In the genomic region with DNA sequence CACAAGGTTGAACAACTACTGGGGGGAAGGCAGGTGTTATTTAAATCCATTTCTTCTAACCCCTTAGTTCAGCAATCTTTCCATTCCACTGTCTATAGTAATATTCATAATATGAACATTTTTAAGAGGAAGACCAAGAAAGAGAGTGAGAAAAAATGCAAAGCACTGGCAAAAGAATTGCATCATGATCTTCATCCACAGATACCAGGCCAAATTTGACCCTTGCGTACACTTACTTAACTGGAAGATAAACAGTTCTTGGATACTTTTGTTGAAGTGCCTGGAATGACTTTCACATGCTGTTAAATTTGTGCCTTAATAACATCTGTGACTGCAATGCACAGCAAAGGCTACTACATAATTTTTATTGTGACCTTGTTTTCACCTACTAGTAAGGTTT, we compare ENCODE assay signal across 17 cellular contexts. TPM values are rescaled to one million over a fixed set of nuclear protein-coding genes. Genes with fewer than 3 reads are reported as not detected.
DNase-seq lines count a peak whose midpoint lies in the region; ATAC-seq and TF ChIP-seq lines count a peak whose summit lies in the region.
"Had no signal": no experiment of that assay in that cellular context is flagged by ENCODE, and none has a peak within 500 bp of the region (broad histone marks: within the 10 kb centered on the region; RNA-seq: fewer than 3 reads in every experiment).

No MANE protein-coding gene starts in this region.

- peaks cover 42% of the 10 kb centered on the region for H3K4me1 Mint-ChIP-seq in MCF 10A (ENCODE audit: insufficient read depth, unreplicated experiment)
- H3K4me1 Mint-ChIP-seq in activated T-helper 2 cell treated with anti-CD3 and anti-CD28 coated beads, Interferon-gamma antibody, Interleukin-2, Interleukin-4, amounts not matched to agents 10 μg/mL and 5 μg/mL and 100 μg/mL, durations not matched to agents 14 hours and 24 hours and 36 hours (ENCODE audit: low read depth): peaks cover 30% of the 10 kb centered on the region

- no peak for TF ChIP-seq CTCF in MCF 10A (IDR thresholded peaks at IDR 0.05; ENCODE audit: unreplicated experiment)
- TF ChIP-seq CTCF in breast epithelium (IDR thresholded peaks at IDR 0.05): no peak
- no peak for TF ChIP-seq CTCF in upper lobe of right lung (IDR thresholded peaks at IDR 0.05)

- TF ChIP-seq POLR2A in breast epithelium (IDR thresholded peaks at IDR 0.05) (no peak), erythroblast (IDR thresholded peaks at IDR 0.05; ENCODE audit: low read length) (no peak)

- H3K4me3 ChIP-seq in breast epithelium: no peak overlapping the region
- no peak overlapping the region for H3K4me3 ChIP-seq in upper lobe of right lung

- DNase-seq in MCF 10A (ENCODE audit: unreplicated experiment): no peak
- no peak for DNase-seq in breast epithelium (ENCODE audit: low spot score in 2 of 2)
- DNase-seq in activated T-helper 2 cell treated with anti-CD3 and anti-CD28 coated beads, Interferon-gamma antibody, Interleukin-2, Interleukin-4, amounts not matched to agents 10 μg/mL and 5 μg/mL and 100 μg/mL, durations not matched to agents 14 hours and 24 hours and 36 hours (ENCODE audit: low spot score): no peak
- DNase-seq in left lobe of liver (ENCODE audit: low spot score): no peak
- DNase-seq in upper lobe of right lung: no peak
- DNase-seq in NCI-H1092 (lab: John Stamatoyannopoulos, UW): no peak
- no peak for DNase-seq in SW480 (ENCODE audit: low spot score)
- DNase-seq in erythroblast (lab: John Stamatoyannopoulos, UW): no peak
- DNase-seq: activated CD4-positive, alpha-beta T cell treated with anti-CD3 and anti-CD28 coated beads for 4 hours; adrenal gland; AML-193; dermis blood vessel endothelial cell; foreskin melanocyte; NCI-H2107; NK-92 treated with Interleukin-12 subunit alpha and Interleukin-12 subunit beta, amount 100 ng/mL, for 24 hours; stimulated activated CD8-positive, alpha-beta memory T cell treated with anti-CD3 and anti-CD28 coated beads, Interleukin-4, amount 100 ng/mL, for 48 hours had no signal

- no TSS peak for BruUV-seq in MCF 10A (replicated peaks; lab: Mats Ljungman, UMichigan)

- peak; percentile 8 for ATAC-seq in left lobe of liver
- peak; percentile 17 for ATAC-seq in upper lobe of right lung

- H3K36me3 ChIP-seq in breast epithelium (no peaks in the 10 kb centered on the region), upper lobe of right lung (peaks cover 9% of the 10 kb centered on the region)

- H3K9me3 ChIP-seq in breast epithelium (no peaks in the 10 kb centered on the region), upper lobe of right lung (no peaks in the 10 kb centered on the region)
- H3K9me3 ChIP-seq: adrenal gland had no signal

- H3K27ac Mint-ChIP-seq in MCF 10A (ENCODE audit: low read depth, unreplicated experiment): no peak overlapping the region
- H3K27ac Mint-ChIP-seq in activated T-helper 2 cell treated with anti-CD3 and anti-CD28 coated beads, Interferon-gamma antibody, Interleukin-2, Interleukin-4, amounts not matched to agents 10 μg/mL and 5 μg/mL and 100 μg/mL, durations not matched to agents 14 hours and 24 hours and 36 hours: no peak overlapping the region

- POLR2A ChIA-PET in MCF 10A (lab: Yijun Ruan, JAX): interaction anchor here (0.6 to 5.9 kb wide), 6 partner anchors 8 to 45 kb away, joined by 3 to 98 read pairs (median 8); a partner anchor contains a TSS

- H3K36me3 Mint-ChIP-seq in MCF 10A (ENCODE audit: insufficient read depth, unreplicated experiment): peaks cover 35% of the 10 kb centered on the region
- peaks cover 37% of the 10 kb centered on the region for H3K36me3 Mint-ChIP-seq in activated T-helper 2 cell treated with anti-CD3 and anti-CD28 coated beads, Interferon-gamma antibody, Interleukin-2, Interleukin-4, amounts not matched to agents 10 μg/mL and 5 μg/mL and 100 μg/mL, durations not matched to agents 14 hours and 24 hours and 36 hours (ENCODE audit: low read depth)

- H3K9me3 Mint-ChIP-seq in MCF 10A (ENCODE audit: unreplicated experiment): no peaks in the 10 kb centered on the region
- H3K9me3 Mint-ChIP-seq in activated T-helper 2 cell treated with anti-CD3 and anti-CD28 coated beads, Interferon-gamma antibody, Interleukin-2, Interleukin-4, amounts not matched to agents 10 μg/mL and 5 μg/mL and 100 μg/mL, durations not matched to agents 14 hours and 24 hours and 36 hours: no peaks in the 10 kb centered on the region

- CTCF ChIA-PET in MCF 10A (lab: Yijun Ruan, JAX): interaction anchor here (0.8 to 3.9 kb wide), 3 partner anchors 45 to 61 kb away, joined by 3 to 39 read pairs (median 3); a partner anchor contains a TSS

- peak overlapping the region; percentile 16 for H3K4me3 Mint-ChIP-seq in MCF 10A (ENCODE audit: unreplicated experiment)
- H3K4me3 Mint-ChIP-seq in activated T-helper 2 cell treated with anti-CD3 and anti-CD28 coated beads, Interferon-gamma antibody, Interleukin-2, Interleukin-4, amounts not matched to agents 10 μg/mL and 5 μg/mL and 100 μg/mL, durations not matched to agents 14 hours and 24 hours and 36 hours (ENCODE audit: low read depth): peak overlapping the region; percentile 33

- H3K4me1 ChIP-seq in breast epithelium (peaks cover 0 to 5% of the 10 kb centered on the region in 2 donors), upper lobe of right lung (peaks cover 31% of the 10 kb centered on the region)

- intact Hi-C loops in MCF 10A (cut with micrococcal nuclease): loop anchor here (5.0 kb wide), 1 partner anchor 59 kb away; no protein-coding TSS in a partner anchor
- intact Hi-C loops in breast epithelium (cut with DNase I; ENCODE audit: low total_unique reads): loop anchor here (10.0 kb wide), 1 partner anchor 1786 kb away; no protein-coding TSS in a partner anchor
- intact Hi-C loops in activated T-helper 2 cell treated with anti-CD3 and anti-CD28 coated beads, Interferon-gamma antibody, Interleukin-2, Interleukin-4, amounts not matched to agents 10 μg/mL and 5 μg/mL and 100 μg/mL, durations not matched to agents 14 hours and 24 hours and 36 hours (cut with micrococcal nuclease): no loop called here
- intact Hi-C loops in upper lobe of right lung (cut with DNase I): no loop called here

- no peaks in the 10 kb centered on the region for H3K27me3 Mint-ChIP-seq in MCF 10A (ENCODE audit: insufficient read depth, unreplicated experiment)
- H3K27me3 Mint-ChIP-seq in activated T-helper 2 cell treated with anti-CD3 and anti-CD28 coated beads, Interferon-gamma antibody, Interleukin-2, Interleukin-4, amounts not matched to agents 10 μg/mL and 5 μg/mL and 100 μg/mL, durations not matched to agents 14 hours and 24 hours and 36 hours (ENCODE audit: low read depth): peaks cover 9% of the 10 kb centered on the region

- H3K27me3 ChIP-seq in breast epithelium (no peaks in the 10 kb centered on the region), upper lobe of right lung (no peaks in the 10 kb centered on the region)
- H3K27me3 ChIP-seq: adrenal gland had no signal

- no peak overlapping the region for H3K27ac ChIP-seq in breast epithelium
- no peak overlapping the region for H3K27ac ChIP-seq in upper lobe of right lung
- H3K27ac ChIP-seq: adrenal gland had no signal

RNA-seq across cellular contexts. Expression of a gene that starts 1.8 kb away (rescaled TPM):
- total RNA-seq in MCF 10A (2022): 94.7 and 102 TPM in 2 replicates
- total RNA-seq in breast epithelium: 10 to 100 TPM; 72.2 to 93.4 (median 86.3) TPM
- 60.4 and 61.0 TPM in 2 replicates for total RNA-seq in activated T-helper 2 cell treated with anti-CD3 and anti-CD28 coated beads, Interferon-gamma antibody, Interleukin-2, Interleukin-4, amounts not matched to agents 10 μg/mL and 5 μg/mL and 100 μg/mL, durations not matched to agents 14 hours and 24 hours and 36 hours
- total RNA-seq in left lobe of liver: 11.0 TPM
- total RNA-seq in upper lobe of right lung: 54.0 TPM

RNA-seq across cellular contexts. Expression of a gene that starts 45.3 kb away (rescaled TPM):
- total RNA-seq in MCF 10A (2022): 20.6 and 55.7 TPM in 2 replicates
- 10 to 100 TPM in 2 of 3 donors, 1 to 10 TPM in 1; 4.3 to 22.9 (median 13.5) TPM for total RNA-seq in breast epithelium
- total RNA-seq in activated T-helper 2 cell treated with anti-CD3 and anti-CD28 coated beads, Interferon-gamma antibody, Interleukin-2, Interleukin-4, amounts not matched to agents 10 μg/mL and 5 μg/mL and 100 μg/mL, durations not matched to agents 14 hours and 24 hours and 36 hours: 15.7 and 17.1 TPM in 2 replicates
- 0.70 TPM for total RNA-seq in left lobe of liver
- 44.3 TPM for total RNA-seq in upper lobe of right lung

RNA-seq across cellular contexts. Expression of a gene that starts 58.9 kb away (rescaled TPM):
- 0.37 TPM in 1 of 2 replicates, not detected in the other for total RNA-seq in MCF 10A (2022)
- total RNA-seq in breast epithelium: not detected
- 0.18 TPM in 1 of 2 replicates, not detected in the other for total RNA-seq in activated T-helper 2 cell treated with anti-CD3 and anti-CD28 coated beads, Interferon-gamma antibody, Interleukin-2, Interleukin-4, amounts not matched to agents 10 μg/mL and 5 μg/mL and 100 μg/mL, durations not matched to agents 14 hours and 24 hours and 36 hours
- 0.10 TPM for total RNA-seq in left lobe of liver
- 0.23 TPM for total RNA-seq in upper lobe of right lung
- total RNA-seq: adrenal gland, dermis blood vessel endothelial cell, kidney epithelial cell had no signal

Comparison
In these comparisons a context has a peak if more than half of its experiments do, and no peak if none do; other contexts are left out.
1. intact Hi-C loops: an anchor here in MCF 10A (5.0 kb wide) and breast epithelium (10.0 kb wide); none called in activated T-helper 2 cell treated with anti-CD3 and anti-CD28 coated beads, Interferon-gamma antibody, Interleukin-2, Interleukin-4, amounts not matched to agents 10 μg/mL and 5 μg/mL and 100 μg/mL, durations not matched to agents 14 hours and 24 hours and 36 hours and upper lobe of right lung.